Comparison of ENCODE assay signal across 1 cellular context in the genomic region with DNA sequence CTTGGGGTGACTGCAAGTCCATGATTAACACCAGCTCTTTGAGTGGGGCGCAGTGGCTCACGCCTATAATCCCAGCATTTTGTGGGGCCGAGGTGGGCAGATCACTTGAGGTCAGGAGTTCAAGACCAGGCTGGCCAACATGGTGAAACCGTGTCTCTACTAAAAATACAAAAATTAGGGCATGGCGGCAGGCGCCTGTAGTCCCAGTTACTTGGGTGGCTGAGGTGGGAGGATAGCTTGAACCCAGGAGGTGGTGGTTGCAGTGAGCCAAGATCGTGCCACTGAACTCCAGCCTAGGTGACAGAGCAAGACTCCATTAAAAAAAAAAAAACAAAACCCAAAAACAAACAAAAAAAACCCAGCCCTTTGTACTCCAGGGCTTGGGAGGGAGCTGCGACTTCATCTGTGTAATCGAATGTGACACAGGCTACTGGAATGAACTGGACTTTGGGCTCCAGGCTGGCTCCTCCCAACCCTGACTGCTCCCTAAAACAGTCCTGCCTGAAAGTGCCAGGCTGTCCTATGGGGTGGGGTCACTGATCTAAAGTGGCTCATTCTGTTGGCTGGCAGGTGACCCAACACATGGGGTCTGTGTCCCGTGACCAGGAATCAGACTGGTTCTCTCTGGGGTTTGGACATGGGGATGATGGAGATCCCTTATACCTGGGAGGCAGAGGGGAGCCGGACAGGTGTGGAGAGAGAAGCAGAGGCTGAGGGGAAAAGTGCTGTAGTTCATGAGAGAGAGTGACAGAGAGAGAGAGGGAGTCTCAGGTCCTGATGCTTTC.
TF ChIP-seq lines count a peak whose summit lies in the region.

No MANE protein-coding gene starts in this region.

TF ChIP-seq in HepG2, 621 proteins besides CTCF, POLR2A, EP300 and RAD21 (continued from another document and continues in another):
- no peak for TF ChIP-seq ZNF607 (CRISPR knock-in tag; IDR thresholded peaks at IDR 0.05; ENCODE audit: borderline replicate concordance)
- TF ChIP-seq ZNF282 (IDR thresholded peaks at IDR 0.05; ENCODE audit: partially characterized antibody), result no peak
- TF ChIP-seq GABPB1 (CRISPR knock-in tag; IDR thresholded peaks at IDR 0.05), result no peak
- no peak for TF ChIP-seq PAF1 (CRISPR knock-in tag; IDR thresholded peaks at IDR 0.05)
- no peak for TF ChIP-seq ATF7 (IDR thresholded peaks at IDR 0.05)
- TF ChIP-seq ATF7 (CRISPR knock-in tag; IDR thresholded peaks at IDR 0.05), result no peak
- TF ChIP-seq, protein P1, sequence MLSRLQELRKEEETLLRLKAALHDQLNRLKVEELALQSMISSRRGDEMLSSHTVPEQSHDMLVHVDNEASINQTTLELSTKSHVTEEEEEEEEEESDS (CRISPR knock-in tag; IDR thresholded peaks at IDR 0.05; ENCODE audit: borderline replicate concordance), result no peak
- no peak for TF ChIP-seq ZNF749 (CRISPR knock-in tag; IDR thresholded peaks at IDR 0.05; ENCODE audit: borderline replicate concordance)
- no peak for TF ChIP-seq FLYWCH1 (CRISPR knock-in tag; IDR thresholded peaks at IDR 0.05)
- 0 out of 2 replicates have a peak, but pooled peaks have one; percentile 6 for TF ChIP-seq ZNF629 (CRISPR knock-in tag; conservative IDR thresholded peaks at IDR 0.05)
- TF ChIP-seq SP140L (CRISPR knock-in tag; IDR thresholded peaks at IDR 0.05; ENCODE audit: borderline replicate concordance), result no peak
- TF ChIP-seq TARDBP (CRISPR knock-in tag; IDR thresholded peaks at IDR 0.05), result 0 out of 2 replicates have a peak, but pooled peaks have one; percentile 6
- TF ChIP-seq ZNF788 (CRISPR knock-in tag; IDR thresholded peaks at IDR 0.05; ENCODE audit: borderline replicate concordance), result peak; percentile 42; the same call in 1 of the 2 replicates
- no peak for TF ChIP-seq ZNF773 (CRISPR knock-in tag; IDR thresholded peaks at IDR 0.05; ENCODE audit: borderline replicate concordance)
- TF ChIP-seq MAFK (conservative IDR thresholded peaks at IDR 0.05 in 1 of 2, IDR thresholded peaks at IDR 0.05 in 1 of 2; ENCODE audit: low read length in 2 of 2), result no peak
- TF ChIP-seq KDM6A (CRISPR knock-in tag; IDR thresholded peaks at IDR 0.05; ENCODE audit: low read depth), result peak; percentile 80
- no peak for TF ChIP-seq TMF1 (CRISPR knock-in tag; IDR thresholded peaks at IDR 0.05; ENCODE audit: low read depth)
- TF ChIP-seq, protein P2, sequence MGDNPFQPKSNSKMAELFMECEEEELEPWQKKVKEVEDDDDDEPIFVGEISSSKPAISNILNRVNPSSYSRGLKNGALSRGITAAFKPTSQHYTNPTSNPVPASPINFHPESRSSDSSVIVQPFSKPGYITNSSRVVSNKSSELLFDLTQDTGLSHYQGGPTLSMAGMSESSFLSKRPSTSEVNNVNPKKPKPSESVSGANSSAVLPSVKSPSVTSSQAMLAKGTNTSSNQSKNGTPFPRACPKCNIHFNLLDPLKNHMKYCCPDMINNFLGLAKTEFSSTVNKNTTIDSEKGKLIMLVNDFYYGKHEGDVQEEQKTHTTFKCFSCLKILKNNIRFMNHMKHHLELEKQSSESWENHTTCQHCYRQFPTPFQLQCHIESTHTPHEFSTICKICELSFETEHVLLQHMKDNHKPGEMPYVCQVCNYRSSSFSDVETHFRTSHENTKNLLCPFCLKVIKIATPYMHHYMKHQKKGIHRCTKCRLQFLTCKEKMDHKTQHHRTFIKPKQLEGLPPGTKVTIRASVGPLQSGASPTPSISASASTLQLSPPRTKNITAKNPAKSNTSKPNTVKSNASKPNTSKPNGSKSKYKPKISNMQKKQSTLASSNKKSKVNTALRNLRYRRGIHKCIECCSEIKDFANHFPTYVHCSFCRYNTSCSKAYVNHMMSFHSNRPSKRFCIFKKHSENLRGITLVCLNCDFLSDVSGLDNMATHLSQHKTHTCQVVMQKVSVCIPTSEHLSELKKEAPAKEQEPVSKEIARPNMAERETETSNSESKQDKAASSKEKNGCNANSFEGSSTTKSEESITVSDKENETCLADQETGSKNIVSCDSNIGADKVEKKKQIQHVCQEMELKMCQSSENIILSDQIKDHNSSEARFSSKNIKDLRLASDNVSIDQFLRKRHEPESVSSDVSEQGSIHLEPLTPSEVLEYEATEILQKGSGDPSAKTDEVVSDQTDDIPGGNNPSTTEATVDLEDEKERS (CRISPR knock-in tag; IDR thresholded peaks at IDR 0.05), result no peak
- 0 out of 2 replicates have a peak, but pooled peaks have one; percentile 26 for TF ChIP-seq POLR2AphosphoS5 (IDR thresholded peaks at IDR 0.05; ENCODE audit: low read depth, low read length)
- no peak for TF ChIP-seq GLI4 (CRISPR knock-in tag; IDR thresholded peaks at IDR 0.05; ENCODE audit: borderline replicate concordance)
- no peak for TF ChIP-seq SYNCRIP (IDR thresholded peaks at IDR 0.05; ENCODE audit: insufficient read depth, low read depth, low read length)
- TF ChIP-seq, protein P3, sequence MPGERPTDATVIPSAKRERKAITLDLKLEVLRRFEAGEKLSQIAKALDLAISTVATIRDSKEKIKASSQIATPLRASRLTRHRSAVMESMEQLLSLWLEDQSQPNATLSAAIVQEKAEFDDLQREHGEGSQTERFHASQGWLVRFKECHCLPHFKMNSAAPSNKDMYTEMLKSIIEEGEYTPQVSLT (CRISPR knock-in tag; IDR thresholded peaks at IDR 0.05; ENCODE audit: borderline replicate concordance, low read depth), result no peak
- TF ChIP-seq, protein P4, sequence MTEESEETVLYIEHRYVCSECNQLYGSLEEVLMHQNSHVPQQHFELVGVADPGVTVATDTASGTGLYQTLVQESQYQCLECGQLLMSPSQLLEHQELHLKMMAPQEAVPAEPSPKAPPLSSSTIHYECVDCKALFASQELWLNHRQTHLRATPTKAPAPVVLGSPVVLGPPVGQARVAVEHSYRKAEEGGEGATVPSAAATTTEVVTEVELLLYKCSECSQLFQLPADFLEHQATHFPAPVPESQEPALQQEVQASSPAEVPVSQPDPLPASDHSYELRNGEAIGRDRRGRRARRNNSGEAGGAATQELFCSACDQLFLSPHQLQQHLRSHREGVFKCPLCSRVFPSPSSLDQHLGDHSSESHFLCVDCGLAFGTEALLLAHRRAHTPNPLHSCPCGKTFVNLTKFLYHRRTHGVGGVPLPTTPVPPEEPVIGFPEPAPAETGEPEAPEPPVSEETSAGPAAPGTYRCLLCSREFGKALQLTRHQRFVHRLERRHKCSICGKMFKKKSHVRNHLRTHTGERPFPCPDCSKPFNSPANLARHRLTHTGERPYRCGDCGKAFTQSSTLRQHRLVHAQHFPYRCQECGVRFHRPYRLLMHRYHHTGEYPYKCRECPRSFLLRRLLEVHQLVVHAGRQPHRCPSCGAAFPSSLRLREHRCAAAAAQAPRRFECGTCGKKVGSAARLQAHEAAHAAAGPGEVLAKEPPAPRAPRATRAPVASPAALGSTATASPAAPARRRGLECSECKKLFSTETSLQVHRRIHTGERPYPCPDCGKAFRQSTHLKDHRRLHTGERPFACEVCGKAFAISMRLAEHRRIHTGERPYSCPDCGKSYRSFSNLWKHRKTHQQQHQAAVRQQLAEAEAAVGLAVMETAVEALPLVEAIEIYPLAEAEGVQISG (CRISPR knock-in tag; IDR thresholded peaks at IDR 0.05), result peak; percentile 72
- no peak for TF ChIP-seq EHMT2 (IDR thresholded peaks at IDR 0.05; ENCODE audit: borderline replicate concordance, low read depth, low read length)
- TF ChIP-seq MED13 (CRISPR knock-in tag; IDR thresholded peaks at IDR 0.05), result no peak
- TF ChIP-seq, protein P5, sequence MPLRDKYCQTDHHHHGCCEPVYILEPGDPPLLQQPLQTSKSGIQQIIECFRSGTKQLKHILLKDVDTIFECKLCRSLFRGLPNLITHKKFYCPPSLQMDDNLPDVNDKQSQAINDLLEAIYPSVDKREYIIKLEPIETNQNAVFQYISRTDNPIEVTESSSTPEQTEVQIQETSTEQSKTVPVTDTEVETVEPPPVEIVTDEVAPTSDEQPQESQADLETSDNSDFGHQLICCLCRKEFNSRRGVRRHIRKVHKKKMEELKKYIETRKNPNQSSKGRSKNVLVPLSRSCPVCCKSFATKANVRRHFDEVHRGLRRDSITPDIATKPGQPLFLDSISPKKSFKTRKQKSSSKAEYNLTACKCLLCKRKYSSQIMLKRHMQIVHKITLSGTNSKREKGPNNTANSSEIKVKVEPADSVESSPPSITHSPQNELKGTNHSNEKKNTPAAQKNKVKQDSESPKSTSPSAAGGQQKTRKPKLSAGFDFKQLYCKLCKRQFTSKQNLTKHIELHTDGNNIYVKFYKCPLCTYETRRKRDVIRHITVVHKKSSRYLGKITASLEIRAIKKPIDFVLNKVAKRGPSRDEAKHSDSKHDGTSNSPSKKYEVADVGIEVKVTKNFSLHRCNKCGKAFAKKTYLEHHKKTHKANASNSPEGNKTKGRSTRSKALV (CRISPR knock-in tag; IDR thresholded peaks at IDR 0.05), result 0 out of 2 replicates have a peak, but pooled peaks have one; percentile 47
- TF ChIP-seq DNMT1 (CRISPR knock-in tag; IDR thresholded peaks at IDR 0.05), result no peak
- 0 out of 2 replicates have a peak, but pooled peaks have one; percentile 23 for TF ChIP-seq REPIN1 (CRISPR knock-in tag; IDR thresholded peaks at IDR 0.05; ENCODE audit: borderline replicate concordance, low read depth)
- no peak for TF ChIP-seq ARNTL (CRISPR knock-in tag; IDR thresholded peaks at IDR 0.05)
- TF ChIP-seq ZNF224 (CRISPR knock-in tag; IDR thresholded peaks at IDR 0.05), result no peak
- TF ChIP-seq SRF (IDR thresholded peaks at IDR 0.05; ENCODE audit: low read depth, low read length), result no peak
- peak; percentile 69 for TF ChIP-seq HOXA3 (CRISPR knock-in tag; IDR thresholded peaks at IDR 0.05)
- TF ChIP-seq WIZ (CRISPR knock-in tag; IDR thresholded peaks at IDR 0.05), result 0 out of 2 replicates have a peak, but pooled peaks have one; percentile 32
- TF ChIP-seq, protein P6, sequence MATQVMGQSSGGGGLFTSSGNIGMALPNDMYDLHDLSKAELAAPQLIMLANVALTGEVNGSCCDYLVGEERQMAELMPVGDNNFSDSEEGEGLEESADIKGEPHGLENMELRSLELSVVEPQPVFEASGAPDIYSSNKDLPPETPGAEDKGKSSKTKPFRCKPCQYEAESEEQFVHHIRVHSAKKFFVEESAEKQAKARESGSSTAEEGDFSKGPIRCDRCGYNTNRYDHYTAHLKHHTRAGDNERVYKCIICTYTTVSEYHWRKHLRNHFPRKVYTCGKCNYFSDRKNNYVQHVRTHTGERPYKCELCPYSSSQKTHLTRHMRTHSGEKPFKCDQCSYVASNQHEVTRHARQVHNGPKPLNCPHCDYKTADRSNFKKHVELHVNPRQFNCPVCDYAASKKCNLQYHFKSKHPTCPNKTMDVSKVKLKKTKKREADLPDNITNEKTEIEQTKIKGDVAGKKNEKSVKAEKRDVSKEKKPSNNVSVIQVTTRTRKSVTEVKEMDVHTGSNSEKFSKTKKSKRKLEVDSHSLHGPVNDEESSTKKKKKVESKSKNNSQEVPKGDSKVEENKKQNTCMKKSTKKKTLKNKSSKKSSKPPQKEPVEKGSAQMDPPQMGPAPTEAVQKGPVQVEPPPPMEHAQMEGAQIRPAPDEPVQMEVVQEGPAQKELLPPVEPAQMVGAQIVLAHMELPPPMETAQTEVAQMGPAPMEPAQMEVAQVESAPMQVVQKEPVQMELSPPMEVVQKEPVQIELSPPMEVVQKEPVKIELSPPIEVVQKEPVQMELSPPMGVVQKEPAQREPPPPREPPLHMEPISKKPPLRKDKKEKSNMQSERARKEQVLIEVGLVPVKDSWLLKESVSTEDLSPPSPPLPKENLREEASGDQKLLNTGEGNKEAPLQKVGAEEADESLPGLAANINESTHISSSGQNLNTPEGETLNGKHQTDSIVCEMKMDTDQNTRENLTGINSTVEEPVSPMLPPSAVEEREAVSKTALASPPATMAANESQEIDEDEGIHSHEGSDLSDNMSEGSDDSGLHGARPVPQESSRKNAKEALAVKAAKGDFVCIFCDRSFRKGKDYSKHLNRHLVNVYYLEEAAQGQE (IDR thresholded peaks at IDR 0.05; ENCODE audit: borderline replicate concordance in 1 of 2, low read depth in 1 of 2, low read length in 2 of 2), result peak in 1 of 2 experiments; percentile 29; a peak in 1 of 4 replicates
- TF ChIP-seq, protein P7, sequence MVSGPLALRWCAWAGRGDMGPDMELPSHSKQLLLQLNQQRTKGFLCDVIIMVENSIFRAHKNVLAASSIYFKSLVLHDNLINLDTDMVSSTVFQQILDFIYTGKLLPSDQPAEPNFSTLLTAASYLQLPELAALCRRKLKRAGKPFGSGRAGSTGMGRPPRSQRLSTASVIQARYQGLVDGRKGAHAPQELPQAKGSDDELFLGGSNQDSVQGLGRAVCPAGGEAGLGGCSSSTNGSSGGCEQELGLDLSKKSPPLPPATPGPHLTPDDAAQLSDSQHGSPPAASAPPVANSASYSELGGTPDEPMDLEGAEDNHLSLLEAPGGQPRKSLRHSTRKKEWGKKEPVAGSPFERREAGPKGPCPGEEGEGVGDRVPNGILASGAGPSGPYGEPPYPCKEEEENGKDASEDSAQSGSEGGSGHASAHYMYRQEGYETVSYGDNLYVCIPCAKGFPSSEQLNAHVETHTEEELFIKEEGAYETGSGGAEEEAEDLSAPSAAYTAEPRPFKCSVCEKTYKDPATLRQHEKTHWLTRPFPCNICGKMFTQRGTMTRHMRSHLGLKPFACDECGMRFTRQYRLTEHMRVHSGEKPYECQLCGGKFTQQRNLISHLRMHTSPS (CRISPR knock-in tag; IDR thresholded peaks at IDR 0.05; ENCODE audit: low read depth), result peak; percentile 33; the same call in 1 of the 2 replicates
- TF ChIP-seq ZKSCAN8 (CRISPR knock-in tag; IDR thresholded peaks at IDR 0.05; ENCODE audit: borderline replicate concordance), result no peak
- TF ChIP-seq, protein P8, sequence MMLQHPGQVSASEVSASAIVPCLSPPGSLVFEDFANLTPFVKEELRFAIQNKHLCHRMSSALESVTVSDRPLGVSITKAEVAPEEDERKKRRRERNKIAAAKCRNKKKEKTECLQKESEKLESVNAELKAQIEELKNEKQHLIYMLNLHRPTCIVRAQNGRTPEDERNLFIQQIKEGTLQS (CRISPR knock-in tag; IDR thresholded peaks at IDR 0.05), result peak; percentile 14; the same call in 1 of the 2 replicates
- peak; percentile 90; the same call in 1 of the 2 replicates for TF ChIP-seq CHD4 (IDR thresholded peaks at IDR 0.05; ENCODE audit: borderline replicate concordance, low read length)
- TF ChIP-seq, protein P9, sequence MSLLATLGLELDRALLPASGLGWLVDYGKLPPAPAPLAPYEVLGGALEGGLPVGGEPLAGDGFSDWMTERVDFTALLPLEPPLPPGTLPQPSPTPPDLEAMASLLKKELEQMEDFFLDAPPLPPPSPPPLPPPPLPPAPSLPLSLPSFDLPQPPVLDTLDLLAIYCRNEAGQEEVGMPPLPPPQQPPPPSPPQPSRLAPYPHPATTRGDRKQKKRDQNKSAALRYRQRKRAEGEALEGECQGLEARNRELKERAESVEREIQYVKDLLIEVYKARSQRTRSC (CRISPR knock-in tag; IDR thresholded peaks at IDR 0.05; ENCODE audit: low read depth), result no peak
- TF ChIP-seq, protein P10, sequence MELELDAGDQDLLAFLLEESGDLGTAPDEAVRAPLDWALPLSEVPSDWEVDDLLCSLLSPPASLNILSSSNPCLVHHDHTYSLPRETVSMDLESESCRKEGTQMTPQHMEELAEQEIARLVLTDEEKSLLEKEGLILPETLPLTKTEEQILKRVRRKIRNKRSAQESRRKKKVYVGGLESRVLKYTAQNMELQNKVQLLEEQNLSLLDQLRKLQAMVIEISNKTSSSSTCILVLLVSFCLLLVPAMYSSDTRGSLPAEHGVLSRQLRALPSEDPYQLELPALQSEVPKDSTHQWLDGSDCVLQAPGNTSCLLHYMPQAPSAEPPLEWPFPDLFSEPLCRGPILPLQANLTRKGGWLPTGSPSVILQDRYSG (CRISPR knock-in tag; IDR thresholded peaks at IDR 0.05), result no peak
- no peak for TF ChIP-seq CHCHD3 (CRISPR knock-in tag; IDR thresholded peaks at IDR 0.05)
- peak; percentile 4; the same call in 1 of the 2 replicates for TF ChIP-seq ZNF121 (CRISPR knock-in tag; IDR thresholded peaks at IDR 0.05)
- peak; percentile 77 for TF ChIP-seq NCOR1 (IDR thresholded peaks at IDR 0.05; ENCODE audit: borderline replicate concordance, low read length)
- no peak for TF ChIP-seq ZNF383 (CRISPR knock-in tag; IDR thresholded peaks at IDR 0.05; ENCODE audit: borderline replicate concordance)
- peak; percentile 70 for TF ChIP-seq MED1 (CRISPR knock-in tag; IDR thresholded peaks at IDR 0.05)
